ENCODE assay signal across 17 cellular contexts in genomic region chr2:168189835-168190426, GRCh38. TPM values are rescaled to one million over a fixed set of nuclear protein-coding genes. Genes with fewer than 3 reads are reported as not detected.
DNase-seq lines count a peak whose midpoint lies in the region; ATAC-seq and TF ChIP-seq lines count a peak whose summit lies in the region.
"Had no signal": no experiment of that assay in that cellular context is flagged by ENCODE, and none has a peak within 500 bp of the region (broad histone marks: within the 10 kb centered on the region; RNA-seq: fewer than 3 reads in every experiment).

No MANE protein-coding gene starts in this region.

- no peaks in the 10 kb centered on the region for H3K9me3 ChIP-seq in thymus (ENCODE audit: control insufficient read depth)
- H3K9me3 ChIP-seq: heart right ventricle, thyroid gland had no signal

- TF ChIP-seq CTCF in foreskin fibroblast (IDR thresholded peaks at IDR 0.05; ENCODE audit: low read depth, low read length): no peak

- no peaks in the 10 kb centered on the region for H3K9me3 Mint-ChIP-seq in activated naive CD4-positive, alpha-beta T cell treated with anti-CD3 and anti-CD28 coated beads, Interleukin-2, amount 50 U/mL, for 24 hours
- H3K9me3 Mint-ChIP-seq: activated CD4-positive, alpha-beta T cell treated with anti-CD3 and anti-CD28 coated beads, Interleukin-2, amount 10 ng/mL, durations not matched to agents 7 days and 5 days; activated T-helper 17 cell treated with anti-CD3 and anti-CD28 coated beads, Interleukin-2, amount 50 U/mL, for 72 hours had no signal

- peak overlapping the region; percentile 73 for H3K27ac ChIP-seq in thymus (ENCODE audit: low read depth)
- H3K27ac ChIP-seq: 22Rv1, heart right ventricle, HL-60, thyroid gland had no signal

- ATAC-seq in SK-N-SH treated with all-trans-retinoic acid at 6 μM for 48 hours (peak; percentile 74), GM18867 (IDR thresholded peaks at IDR 0.05; ENCODE audit: unreplicated experiment) (no peak)
- ATAC-seq: activated T-helper 17 cell treated with anti-CD3 and anti-CD28 coated beads, Interleukin-2, amount 50 U/mL, for 72 hours; right cardiac atrium had no signal

- H3K27me3 ChIP-seq in thymus (ENCODE audit: control insufficient read depth, insufficient read depth): no peaks in the 10 kb centered on the region
- H3K27me3 ChIP-seq: heart right ventricle, thyroid gland had no signal

- peaks cover 44% of the 10 kb centered on the region for H3K4me1 ChIP-seq in thymus (ENCODE audit: control insufficient read depth, insufficient read depth, low read length)

- H3K27me3 Mint-ChIP-seq in activated naive CD4-positive, alpha-beta T cell treated with anti-CD3 and anti-CD28 coated beads, Interleukin-2, amount 50 U/mL, for 24 hours: no peaks in the 10 kb centered on the region
- H3K27me3 Mint-ChIP-seq: activated CD4-positive, alpha-beta T cell treated with anti-CD3 and anti-CD28 coated beads, Interleukin-2, amount 10 ng/mL, durations not matched to agents 7 days and 5 days; activated T-helper 17 cell treated with anti-CD3 and anti-CD28 coated beads, Interleukin-2, amount 50 U/mL, for 72 hours had no signal

- WGBS in thymus: 90% methylated on average over 7 of the region's 7 CpGs

- H3K27ac Mint-ChIP-seq in activated naive CD4-positive, alpha-beta T cell treated with anti-CD3 and anti-CD28 coated beads, Interleukin-2, amount 50 U/mL, for 24 hours: peak overlapping the region; percentile 5
- H3K27ac Mint-ChIP-seq: activated CD4-positive, alpha-beta T cell treated with anti-CD3 and anti-CD28 coated beads, Interleukin-2, amount 10 ng/mL, durations not matched to agents 7 days and 5 days; activated T-helper 17 cell treated with anti-CD3 and anti-CD28 coated beads, Interleukin-2, amount 50 U/mL, for 72 hours had no signal

- no peak overlapping the region for H3K4me3 Mint-ChIP-seq in activated naive CD4-positive, alpha-beta T cell treated with anti-CD3 and anti-CD28 coated beads, Interleukin-2, amount 50 U/mL, for 24 hours
- H3K4me3 Mint-ChIP-seq: activated CD4-positive, alpha-beta T cell treated with anti-CD3 and anti-CD28 coated beads, Interleukin-2, amount 10 ng/mL, durations not matched to agents 7 days and 5 days; activated T-helper 17 cell treated with anti-CD3 and anti-CD28 coated beads, Interleukin-2, amount 50 U/mL, for 72 hours had no signal

- no peaks in the 10 kb centered on the region for H3K36me3 ChIP-seq in thymus (ENCODE audit: control insufficient read depth, insufficient read depth)
- H3K36me3 ChIP-seq: heart right ventricle, thyroid gland had no signal

- DNase-seq in activated naive CD4-positive, alpha-beta T cell treated with Interleukin-2 at 50 U/mL for 16 hours: no peak
- DNase-seq in foreskin fibroblast (peak; percentile 56 to 76), ecto neural progenitor cell (ENCODE audit: low spot score) (no peak), D341Med (ENCODE audit: low spot score) (no peak)
- DNase-seq: activated CD4-positive, alpha-beta T cell treated with anti-CD3 and anti-CD28 coated beads, Interleukin-2, amount 10 ng/mL, durations not matched to agents 7 days and 5 days; DND-41; heart right ventricle; NCI-H1105; right cardiac atrium had no signal

- no peaks in the 10 kb centered on the region for H3K36me3 Mint-ChIP-seq in activated naive CD4-positive, alpha-beta T cell treated with anti-CD3 and anti-CD28 coated beads, Interleukin-2, amount 50 U/mL, for 24 hours

- no peak overlapping the region for H3K4me3 ChIP-seq in foreskin fibroblast (ENCODE audit: low read depth in 1 of 2, low read length in 2 of 2)
- H3K4me3 ChIP-seq in thymus (ENCODE audit: low read length): no peak overlapping the region
- H3K4me3 ChIP-seq: heart right ventricle, thyroid gland had no signal

- H3K4me1 Mint-ChIP-seq in activated naive CD4-positive, alpha-beta T cell treated with anti-CD3 and anti-CD28 coated beads, Interleukin-2, amount 50 U/mL, for 24 hours: peaks cover 82% of the 10 kb centered on the region

TF ChIP-seq in SK-N-SH treated with all-trans-retinoic acid at 6 μM for 48 hours, 23 proteins besides CTCF, POLR2A, EP300 and RAD21:
- TF ChIP-seq RARB (CRISPR knock-in tag; IDR thresholded peaks at IDR 0.05) (no peak), ZFP3 (CRISPR knock-in tag; IDR thresholded peaks at IDR 0.05) (0 out of 2 replicates have a peak, but pooled peaks have one; percentile 19)

RNA-seq across cellular contexts. Expression of gene STK39, which starts 57.5 kb away (rescaled TPM):
- polyA plus RNA-seq in thymus: 30.7 TPM

Comparison
In these comparisons a context has a peak if more than half of its experiments do, and no peak if none do; other contexts are left out.
1. DNase-seq: peak in foreskin fibroblast (2 of 2); none in activated naive CD4-positive, alpha-beta T cell treated with Interleukin-2 at 50 U/mL for 16 hours (single experiment), ecto neural progenitor cell (single experiment) and D341Med (single experiment).